In genomic region chr22:45163417-45164216, GRCh38 we compare ENCODE assay signal across 8 cellular contexts.
A peak's percentile ranks its signal among the peaks of the same experiment; 100 is the strongest.
DNase-seq lines count a peak whose midpoint lies in the region; ATAC-seq lines count a peak whose summit lies in the region.

TSS of gene NUP50 (plus strand) at chr22:45163925. CDS start at chr22:45168178, 4,253 bp downstream.

- H3K36me3 ChIP-seq in effector memory CD4-positive, alpha-beta T cell (ENCODE audit: control insufficient read depth, insufficient read depth, low read length) = peaks cover 4% of the 10 kb centered on the region

- ATAC-seq in GM19467 (IDR thresholded peaks at IDR 0.05; ENCODE audit: unreplicated experiment) (peak; percentile 85), memory B cell (ENCODE audit: low read depth) (peak; percentile 88)

- H3K27ac ChIP-seq in effector memory CD4-positive, alpha-beta T cell (ENCODE audit: insufficient read depth, low read length, poor library complexity, severe bottlenecking) = peak within 1 kb of the TSS; percentile 81

- peak within 1 kb of the TSS; percentile 90 for H3K27ac Mint-ChIP-seq in memory B cell

- no peaks in the 10 kb centered on the region for H3K9me3 Mint-ChIP-seq in memory B cell

- DNase-seq in CMK (ENCODE audit: low read depth) (peak; percentile 92), HS-5 (ENCODE audit: low read depth) (peak; percentile 85), memory B cell (ENCODE audit: low spot score in 2 of 2) (peak; percentile 95)
- DNase-seq in NK-92 treated with Interleukin-12 subunit alpha and Interleukin-12 subunit beta, amount 100 ng/mL, for 24 hours (lab: John Stamatoyannopoulos, UW) = peak; percentile 88
- DNase-seq in activated CD8-positive, alpha-beta memory T cell treated with anti-CD3 and anti-CD28 coated beads for 24 hours = peak; percentile 97
- peak; percentile 95 for DNase-seq in effector memory CD4-positive, alpha-beta T cell
- peak; percentile 88 for DNase-seq in stimulated activated CD8-positive, alpha-beta memory T cell treated with anti-CD3 and anti-CD28 coated beads, Interleukin-12 subunit alpha, Interleukin-12 subunit beta, amount 100 ng/mL, for 24 hours (ENCODE audit: extremely low read depth)

- no peaks in the 10 kb centered on the region for H3K9me3 ChIP-seq in effector memory CD4-positive, alpha-beta T cell (ENCODE audit: control insufficient read depth, low read length)

- peaks cover 17% of the 10 kb centered on the region for H3K4me1 ChIP-seq in effector memory CD4-positive, alpha-beta T cell (ENCODE audit: control insufficient read depth, insufficient read depth, low read length, poor library complexity, severe bottlenecking)

- H3K4me3 ChIP-seq in effector memory CD4-positive, alpha-beta T cell (ENCODE audit: insufficient read depth, low read depth, low read length, poor library complexity, severe bottlenecking) = peak within 1 kb of the TSS; percentile 95

- H3K36me3 Mint-ChIP-seq in memory B cell = peaks cover 5% of the 10 kb centered on the region

- peak within 1 kb of the TSS; percentile 95 for H3K4me3 Mint-ChIP-seq in memory B cell

- no peaks in the 10 kb centered on the region for H3K27me3 Mint-ChIP-seq in memory B cell

- no peaks in the 10 kb centered on the region for H3K27me3 ChIP-seq in effector memory CD4-positive, alpha-beta T cell (replicated peaks; ENCODE audit: control insufficient read depth, insufficient read depth, low read length, poor library complexity, severe bottlenecking)

- peaks cover 25% of the 10 kb centered on the region for H3K4me1 Mint-ChIP-seq in memory B cell

Comparison
In these comparisons a context has a peak if more than half of its experiments do, and no peak if none do; other contexts are left out.
1. Peak in every context shown above with its lines: DNase-seq, ATAC-seq, H3K4me3 ChIP-seq and H3K27ac ChIP-seq.